8 cellular contexts compared by ENCODE assay signal in genomic region chr13:60163525-60164471, GRCh38. TPM values are rescaled to one million over a fixed set of nuclear protein-coding genes. Genes with fewer than 3 reads are reported as not detected.
DNase-seq lines count a peak whose midpoint lies in the region; ATAC-seq, FAIRE-seq and TF ChIP-seq lines count a peak whose summit lies in the region.

Gene DIAPH3 (minus strand): TSS chr13:60163928. CDS start chr13:60163766, 162 bp downstream.

- POLR2A ChIA-PET in OCI-LY7 (lab: Charles Lee) (interaction anchor here (0.6 to 1.3 kb wide), 13 partner anchors 8 to 632 kb away, joined by 3 to 5 read pairs (median 3); no protein-coding TSS in a partner anchor), endothelial cell of umbilical vein (lab: Charles Lee) (no interaction called here)

- TF ChIP-seq CTCF in OCI-LY7 (conservative IDR thresholded peaks at IDR 0.05; ENCODE audit: low read length) (no peak), endothelial cell of umbilical vein (IDR thresholded peaks at IDR 0.05; ENCODE audit: extremely low read depth in 1 of 2, insufficient read depth in 1 of 2, low read depth in 1 of 2, low read length in 2 of 2) (no peak)

- H3K27me3 ChIP-seq in endothelial cell of umbilical vein (ENCODE audit: control insufficient read depth in 2 of 2, insufficient read depth in 2 of 2, low read length in 2 of 2), result no peaks in the 10 kb centered on the region

- H3K9me2 ChIP-seq in OCI-LY7 (ENCODE audit: insufficient read depth, low read length), result no peaks in the 10 kb centered on the region

- peak within 1 kb of the TSS; percentile 82 for H3K4me2 ChIP-seq in OCI-LY7 (ENCODE audit: low read length)
- H3K4me2 ChIP-seq in endothelial cell of umbilical vein (ENCODE audit: insufficient read depth, low read length), result peak within 1 kb of the TSS; percentile 97

- H3K27ac ChIP-seq in OCI-LY7 (ENCODE audit: low read depth, low read length, poor library complexity, severe bottlenecking) (peak within 1 kb of the TSS; percentile 79), endothelial cell of umbilical vein (ENCODE audit: insufficient read depth, low read depth, low read length) (peak within 1 kb of the TSS; percentile 90)

- peak within 1 kb of the TSS; percentile 75 for H2AFZ ChIP-seq in OCI-LY7 (ENCODE audit: low read length)
- peak within 1 kb of the TSS; percentile 92 for H2AFZ ChIP-seq in endothelial cell of umbilical vein (ENCODE audit: low read depth, low read length)

- H3K9me3 ChIP-seq in OCI-LY7 (ENCODE audit: low read length) (peaks cover 11% of the 10 kb centered on the region), endothelial cell of umbilical vein (replicated peaks; ENCODE audit: control insufficient read depth, insufficient read depth, low read length) (no peaks in the 10 kb centered on the region)

- peak; percentile 99 for ATAC-seq in GM21526 (IDR thresholded peaks at IDR 0.05; ENCODE audit: low FRiP score, unreplicated experiment)

- FAIRE-seq in endothelial cell of umbilical vein (lab: Jason Lieb, UNC), result peak; percentile 90

- H4K20me1 ChIP-seq in OCI-LY7 (ENCODE audit: insufficient read depth, low read length) (no peaks in the 10 kb centered on the region), endothelial cell of umbilical vein (replicated peaks; ENCODE audit: control insufficient read depth, extremely low read depth, insufficient read depth, low read length) (no peaks in the 10 kb centered on the region)

- H3K4me1 ChIP-seq in OCI-LY7 (ENCODE audit: insufficient read depth, low read length, poor library complexity, severe bottlenecking) (peaks cover 16% of the 10 kb centered on the region), endothelial cell of umbilical vein (ENCODE audit: control insufficient read depth, extremely low read depth, insufficient read depth, low read length) (peaks cover 18% of the 10 kb centered on the region)

- peak; percentile 97 for DNase-seq in DMS 273 (lab: John Stamatoyannopoulos, UW; ENCODE audit: unreplicated experiment)
- DNase-seq in HuH-7.5 (ENCODE audit: low spot score), result peak; percentile 73
- DNase-seq in OCI-LY7 (ENCODE audit: low spot score), result peak; percentile 96
- DNase-seq in activated T-cell treated with anti-CD3 and anti-CD28 coated beads for 1 hour (ENCODE audit: low read depth), result peak; percentile 87
- DNase-seq in endothelial cell of umbilical vein (ENCODE audit: low read depth, low spot score), result peak; percentile 96
- DNase-seq in middle frontal gyrus (ENCODE audit: extremely low spot score, low spot score), result peak; percentile 94
- peak; percentile 92 to 93 for DNase-seq in stimulated activated CD8-positive, alpha-beta memory T cell treated with anti-CD3 and anti-CD28 coated beads, Interleukin-2, amount 100 ng/mL, for 48 hours (ENCODE audit: low read depth in 2 of 2)

- BruUV-seq in OCI-LY7 (replicated peaks; lab: Mats Ljungman, UMichigan), result TSS peak; percentile 95
- TSS peak; percentile 82 for BruUV-seq in endothelial cell of umbilical vein (replicated peaks; lab: Mats Ljungman, UMichigan)

- H3K9me1 ChIP-seq in endothelial cell of umbilical vein (replicated peaks; ENCODE audit: control insufficient read depth, extremely low read depth, insufficient read depth, low read length), result no peaks in the 10 kb centered on the region

- H3K79me2 ChIP-seq in OCI-LY7 (ENCODE audit: insufficient read depth, low read depth, low read length) (peaks cover 55% of the 10 kb centered on the region), endothelial cell of umbilical vein (ENCODE audit: control insufficient read depth, insufficient read depth, low read length) (peaks cover 46% of the 10 kb centered on the region)

- intact Hi-C loops in OCI-LY7 (cut with micrococcal nuclease; ENCODE audit: unreplicated experiment) (loop anchor here (1.0 kb wide), 1 partner anchor 234 kb away; the partner anchor contains the start of gene TDRD3), endothelial cell of umbilical vein (cut with micrococcal nuclease) (loop anchor here (1.0 to 10.0 kb wide), 3 partner anchors 233 to 629 kb away; no protein-coding TSS in a partner anchor)

- peak; percentile 87 for TF ChIP-seq POLR2A in endothelial cell of umbilical vein (IDR thresholded peaks at IDR 0.05; ENCODE audit: low read depth, low read length)

- H3K9ac ChIP-seq in endothelial cell of umbilical vein (replicated peaks; ENCODE audit: extremely low read depth, insufficient read depth, low read length), result peak within 1 kb of the TSS; percentile 97

- H3K4me3 ChIP-seq in OCI-LY7 (ENCODE audit: low read depth, low read length, poor library complexity, severe bottlenecking) (peak within 1 kb of the TSS; percentile 83), endothelial cell of umbilical vein (replicated peaks in 1 of 3; ENCODE audit: insufficient read depth in 1 of 3, low read depth in 1 of 3, low read length in 3 of 3) (peak within 1 kb of the TSS; percentile 91 to 97 (median 96))

- dilution Hi-C loops in endothelial cell of umbilical vein (cut with MboI; ENCODE audit: extremely low pct_ligation_motif_present, low sequenced_read_pairs), result no loop called here

- peaks cover 34% of the 10 kb centered on the region for H3K36me3 ChIP-seq in OCI-LY7 (ENCODE audit: insufficient read depth, low read length)
- peaks cover 0 to 2% of the 10 kb centered on the region in 2 experiments for H3K36me3 ChIP-seq in endothelial cell of umbilical vein (ENCODE audit: control insufficient read depth in 2 of 2, extremely low read depth in 1 of 2, insufficient read depth in 2 of 2, low read length in 2 of 2)

- CTCF ChIA-PET in OCI-LY7 (lab: Charles Lee; ENCODE audit: unreplicated experiment), result no interaction called here
- CTCF ChIA-PET in endothelial cell of umbilical vein (lab: Charles Lee), result interaction anchor here (1.1 to 1.3 kb wide), 4 partner anchors 8 to 267 kb away, joined by 4 read pairs; no protein-coding TSS in a partner anchor

TF ChIP-seq in endothelial cell of umbilical vein, 7 proteins besides CTCF, POLR2A, EP300 and RAD21:
- TF ChIP-seq JUN (IDR thresholded peaks at IDR 0.05; ENCODE audit: borderline replicate concordance, insufficient read depth, insufficient read length, low read depth), result no peak
- TF ChIP-seq POLR2AphosphoS5 (IDR thresholded peaks at IDR 0.05; ENCODE audit: insufficient read depth, low read depth, low read length), result peak; percentile 71

RNA-seq across cellular contexts. Expression of gene DIAPH3, which starts in this region (rescaled TPM):
- 28.3 and 33.5 TPM in 2 replicates for total RNA-seq in OCI-LY7 (2014; rRNA removed; shearing (Covaris generic))
- total RNA-seq in OCI-LY7 (2022) (37.2 and 40.0 TPM in 2 replicates), endothelial cell of umbilical vein (40.9 and 44.0 TPM in 2 replicates)
- polyA plus RNA-seq in endothelial cell of umbilical vein, result 9.4 and 9.9 TPM in 2 replicates
- polyA plus RNA-seq in endothelial cell of umbilical vein (2011; cell fraction: cytosol; rRNA removed), result 12.5 and 12.8 TPM in 2 replicates
- polyA plus RNA-seq in endothelial cell of umbilical vein (2011; cell fraction: nucleus; rRNA removed), result 15.9 and 19.4 TPM in 2 replicates
- 20.5 and 30.4 TPM in 2 replicates for polyA plus RNA-seq in endothelial cell of umbilical vein (2012)
- 18.0 and 19.8 TPM in 2 replicates for polyA minus RNA-seq in endothelial cell of umbilical vein
- 22.8 TPM for polyA minus RNA-seq in endothelial cell of umbilical vein (2011; cell fraction: cytosol; rRNA and poly(A)+ RNA removed)
- 75.7 and 105 TPM in 2 replicates for polyA minus RNA-seq in endothelial cell of umbilical vein (2011; cell fraction: nucleus; rRNA and poly(A)+ RNA removed)

Comparison
In these comparisons a context has a peak if more than half of its experiments do, and no peak if none do; other contexts are left out.
1. Peak in every context shown above with its lines: DNase-seq, ATAC-seq, H3K4me3 ChIP-seq and H3K27ac ChIP-seq.